Comparison of ENCODE assay signal across 3 cellular contexts in the genomic region with DNA sequence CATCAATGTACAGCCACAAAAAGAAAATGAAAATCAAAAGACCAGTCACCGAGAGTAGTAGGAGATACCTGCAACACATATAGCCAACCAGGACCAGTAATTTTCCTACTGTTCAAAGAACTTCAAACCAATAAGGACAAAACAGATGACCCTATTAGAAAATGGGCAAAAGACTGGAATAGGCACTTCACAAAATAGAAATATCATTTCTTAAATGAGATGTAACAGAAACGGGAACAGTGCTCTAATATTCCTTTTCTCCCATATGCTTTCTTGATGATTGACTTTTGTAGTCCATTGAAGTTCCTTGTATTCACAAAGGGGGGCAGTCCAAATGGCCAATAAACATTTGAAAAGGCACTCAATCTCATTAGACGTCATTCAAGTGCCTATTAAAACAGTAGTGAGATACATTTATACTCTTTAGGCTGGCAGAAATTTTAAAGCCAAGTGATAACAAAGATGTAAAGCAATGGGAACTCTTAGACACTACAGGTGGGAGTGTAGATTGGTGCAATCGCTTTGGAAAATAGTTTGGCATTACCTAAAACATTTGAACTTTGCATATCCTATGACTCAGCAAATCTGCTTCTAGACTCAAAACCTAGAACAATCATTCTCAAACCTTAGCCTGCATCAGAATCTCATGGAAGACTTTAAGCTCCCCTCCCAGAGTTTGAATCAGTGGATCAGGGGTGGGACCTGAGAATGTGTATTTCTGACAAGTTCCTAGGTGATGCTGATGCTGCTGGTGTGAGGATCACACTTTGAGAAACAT.
A peak's percentile ranks its signal among the peaks of the same experiment; 100 is the strongest.
TF ChIP-seq lines count a peak whose summit lies in the region.

No MANE protein-coding gene starts in this region.

TF ChIP-seq in A549, 52 proteins besides CTCF, POLR2A, EP300 and RAD21:
- TF ChIP-seq ZC3H11A (IDR thresholded peaks at IDR 0.05), result no peak
- no peak for TF ChIP-seq RNF2 (IDR thresholded peaks at IDR 0.05; ENCODE audit: borderline replicate concordance, low read depth)
- TF ChIP-seq ESRRA (IDR thresholded peaks at IDR 0.05; ENCODE audit: borderline replicate concordance, low read length), result no peak
- TF ChIP-seq, protein P1, sequence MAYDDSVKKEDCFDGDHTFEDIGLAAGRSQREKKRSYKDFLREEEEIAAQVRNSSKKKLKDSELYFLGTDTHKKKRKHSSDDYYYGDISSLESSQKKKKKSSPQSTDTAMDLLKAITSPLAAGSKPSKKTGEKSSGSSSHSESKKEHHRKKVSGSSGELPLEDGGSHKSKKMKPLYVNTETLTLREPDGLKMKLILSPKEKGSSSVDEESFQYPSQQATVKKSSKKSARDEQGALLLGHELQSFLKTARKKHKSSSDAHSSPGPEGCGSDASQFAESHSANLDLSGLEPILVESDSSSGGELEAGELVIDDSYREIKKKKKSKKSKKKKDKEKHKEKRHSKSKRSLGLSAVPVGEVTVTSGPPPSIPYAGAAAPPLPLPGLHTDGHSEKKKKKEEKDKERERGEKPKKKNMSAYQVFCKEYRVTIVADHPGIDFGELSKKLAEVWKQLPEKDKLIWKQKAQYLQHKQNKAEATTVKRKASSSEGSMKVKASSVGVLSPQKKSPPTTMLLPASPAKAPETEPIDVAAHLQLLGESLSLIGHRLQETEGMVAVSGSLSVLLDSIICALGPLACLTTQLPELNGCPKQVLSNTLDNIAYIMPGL (CRISPR knock-in tag; IDR thresholded peaks at IDR 0.05; ENCODE audit: borderline replicate concordance), result no peak
- peak; percentile 80 for TF ChIP-seq NFE2L2 (conservative IDR thresholded peaks at IDR 0.05; ENCODE audit: low read length)
- no peak for TF ChIP-seq HOXB5 (CRISPR knock-in tag; IDR thresholded peaks at IDR 0.05)
- TF ChIP-seq CBX2 (IDR thresholded peaks at IDR 0.05; ENCODE audit: borderline replicate concordance, low read depth), result no peak
- TF ChIP-seq FOSB (CRISPR knock-in tag; IDR thresholded peaks at IDR 0.05), result no peak
- no peak for TF ChIP-seq FOSL2 (IDR thresholded peaks at IDR 0.05)
- TF ChIP-seq FOSL2 (CRISPR knock-in tag; IDR thresholded peaks at IDR 0.05), result no peak
- no peak for TF ChIP-seq SMC3 (IDR thresholded peaks at IDR 0.05)
- peak; percentile 93 for TF ChIP-seq MAFK (IDR thresholded peaks at IDR 0.05; ENCODE audit: partially characterized antibody)
- no peak for TF ChIP-seq HDAC2 (IDR thresholded peaks at IDR 0.05)
- TF ChIP-seq RARB (CRISPR knock-in tag; IDR thresholded peaks at IDR 0.05), result no peak

TF ChIP-seq in HEK293, 187 proteins besides CTCF, POLR2A, EP300 and RAD21:
- TF ChIP-seq ZNF433 (tag by site-specific recombination; IDR thresholded peaks at IDR 0.05; ENCODE audit: low read depth) (no peak), ZNF571 (tag by site-specific recombination; IDR thresholded peaks at IDR 0.05) (no peak), SETDB1 (IDR thresholded peaks at IDR 0.05; ENCODE audit: insufficient read length, low read length) (peak; percentile 16)
- TF ChIP-seq, protein P2, sequence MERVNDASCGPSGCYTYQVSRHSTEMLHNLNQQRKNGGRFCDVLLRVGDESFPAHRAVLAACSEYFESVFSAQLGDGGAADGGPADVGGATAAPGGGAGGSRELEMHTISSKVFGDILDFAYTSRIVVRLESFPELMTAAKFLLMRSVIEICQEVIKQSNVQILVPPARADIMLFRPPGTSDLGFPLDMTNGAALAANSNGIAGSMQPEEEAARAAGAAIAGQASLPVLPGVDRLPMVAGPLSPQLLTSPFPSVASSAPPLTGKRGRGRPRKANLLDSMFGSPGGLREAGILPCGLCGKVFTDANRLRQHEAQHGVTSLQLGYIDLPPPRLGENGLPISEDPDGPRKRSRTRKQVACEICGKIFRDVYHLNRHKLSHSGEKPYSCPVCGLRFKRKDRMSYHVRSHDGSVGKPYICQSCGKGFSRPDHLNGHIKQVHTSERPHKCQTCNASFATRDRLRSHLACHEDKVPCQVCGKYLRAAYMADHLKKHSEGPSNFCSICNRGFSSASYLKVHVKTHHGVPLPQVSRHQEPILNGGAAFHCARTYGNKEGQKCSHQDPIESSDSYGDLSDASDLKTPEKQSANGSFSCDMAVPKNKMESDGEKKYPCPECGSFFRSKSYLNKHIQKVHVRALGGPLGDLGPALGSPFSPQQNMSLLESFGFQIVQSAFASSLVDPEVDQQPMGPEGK (tag by site-specific recombination; IDR thresholded peaks at IDR 0.05), result no peak
- TF ChIP-seq, protein P3, sequence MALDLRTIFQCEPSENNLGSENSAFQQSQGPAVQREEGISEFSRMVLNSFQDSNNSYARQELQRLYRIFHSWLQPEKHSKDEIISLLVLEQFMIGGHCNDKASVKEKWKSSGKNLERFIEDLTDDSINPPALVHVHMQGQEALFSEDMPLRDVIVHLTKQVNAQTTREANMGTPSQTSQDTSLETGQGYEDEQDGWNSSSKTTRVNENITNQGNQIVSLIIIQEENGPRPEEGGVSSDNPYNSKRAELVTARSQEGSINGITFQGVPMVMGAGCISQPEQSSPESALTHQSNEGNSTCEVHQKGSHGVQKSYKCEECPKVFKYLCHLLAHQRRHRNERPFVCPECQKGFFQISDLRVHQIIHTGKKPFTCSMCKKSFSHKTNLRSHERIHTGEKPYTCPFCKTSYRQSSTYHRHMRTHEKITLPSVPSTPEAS (tag by site-specific recombination; IDR thresholded peaks at IDR 0.05), result no peak

TF ChIP-seq in IMR-90, 13 proteins besides CTCF, POLR2A, EP300 and RAD21:
- TF ChIP-seq USF2 (IDR thresholded peaks at IDR 0.05; ENCODE audit: low read depth, low read length) (no peak), FOS (IDR thresholded peaks at IDR 0.05; ENCODE audit: low read depth, low read length) (no peak), MAFK (IDR thresholded peaks at IDR 0.05; ENCODE audit: low read depth, low read length) (peak; percentile 81), MXI1 (IDR thresholded peaks at IDR 0.05; ENCODE audit: borderline replicate concordance, low read depth, low read length) (no peak), ELK1 (IDR thresholded peaks at IDR 0.05; ENCODE audit: borderline replicate concordance, low read depth, low read length) (no peak), BHLHE40 (IDR thresholded peaks at IDR 0.05; ENCODE audit: low read depth, low read length) (no peak), MAZ (IDR thresholded peaks at IDR 0.05; ENCODE audit: borderline replicate concordance, low read depth, low read length) (no peak), NFE2L2 (IDR thresholded peaks at IDR 0.05; ENCODE audit: low read depth, low read length) (peak; percentile 90), CEBPB (IDR thresholded peaks at IDR 0.05; ENCODE audit: low read depth, low read length) (no peak), RFX5 (IDR thresholded peaks at IDR 0.05; ENCODE audit: low read depth, low read length) (no peak), SMC3 (IDR thresholded peaks at IDR 0.05; ENCODE audit: low read depth, low read length) (no peak), RCOR1 (IDR thresholded peaks at IDR 0.05; ENCODE audit: insufficient replicate concordance, low read length) (no peak)
